ENCODE assay signal across 16 cellular contexts in the genomic region with DNA sequence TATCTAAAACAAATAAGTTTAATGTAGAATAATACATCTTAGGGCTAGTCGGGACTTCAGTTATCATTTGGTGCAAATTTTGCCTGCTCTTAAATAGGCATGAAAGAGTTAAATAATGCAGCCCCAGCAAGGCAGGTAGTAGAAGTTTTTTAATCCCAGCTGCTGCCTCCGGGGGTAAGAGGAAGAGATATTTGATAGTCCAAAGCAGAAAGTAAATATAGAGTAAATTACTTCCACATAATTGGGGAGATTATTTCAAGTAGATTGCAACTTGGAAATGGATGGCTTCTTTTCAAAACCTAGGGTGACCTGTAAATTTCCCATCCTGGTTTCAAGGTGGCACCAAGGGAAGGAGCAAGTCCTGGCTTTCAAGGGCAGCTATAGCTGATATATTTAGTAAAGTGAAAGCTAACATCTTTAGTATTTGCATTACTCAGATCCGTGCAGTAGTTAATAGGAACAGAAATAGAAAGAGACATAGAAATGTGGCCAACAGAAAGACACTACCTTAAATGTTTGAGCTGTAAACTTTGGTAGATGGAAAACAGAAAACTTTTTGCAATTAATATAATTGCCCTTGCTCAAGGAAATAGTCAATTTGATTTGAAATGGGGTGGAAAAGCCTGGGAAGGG.
DNase-seq lines count a peak whose midpoint lies in the region; ATAC-seq and TF ChIP-seq lines count a peak whose summit lies in the region.
"Had no signal": no experiment of that assay in that cellular context is flagged by ENCODE, and none has a peak within 500 bp of the region (broad histone marks: within the 10 kb centered on the region; RNA-seq: fewer than 3 reads in every experiment).

No MANE protein-coding gene starts in this region.

- no peaks in the 10 kb centered on the region for H3K4me1 Mint-ChIP-seq in endothelial cell (ENCODE audit: unreplicated experiment)
- H3K4me1 Mint-ChIP-seq: activated naive CD4-positive, alpha-beta T cell treated with anti-CD3 and anti-CD28 coated beads, Interleukin-2, amount 50 U/mL, for 24 hours had no signal

- no peak overlapping the region for H3K27ac ChIP-seq in substantia nigra (ENCODE audit: low read depth, low read length, poor library complexity, severe bottlenecking)

- no peak overlapping the region for H3K4me3 Mint-ChIP-seq in endothelial cell (ENCODE audit: unreplicated experiment)
- H3K4me3 Mint-ChIP-seq: activated CD8-positive, alpha-beta T cell treated with anti-CD3 and anti-CD28 coated beads for 36 hours; activated naive CD4-positive, alpha-beta T cell treated with anti-CD3 and anti-CD28 coated beads, Interleukin-2, amount 50 U/mL, for 24 hours; CD4-positive, alpha-beta memory T cell; T-helper 17 cell; type B pancreatic cell had no signal

- H3K36me3 Mint-ChIP-seq in endothelial cell (ENCODE audit: low read depth, unreplicated experiment), result no peaks in the 10 kb centered on the region
- H3K36me3 Mint-ChIP-seq: activated naive CD4-positive, alpha-beta T cell treated with anti-CD3 and anti-CD28 coated beads, Interleukin-2, amount 50 U/mL, for 24 hours; type B pancreatic cell had no signal

- no peak for TF ChIP-seq CTCF in endothelial cell (IDR thresholded peaks at IDR 0.05; ENCODE audit: unreplicated experiment)

- H3K27me3 Mint-ChIP-seq in endothelial cell (ENCODE audit: unreplicated experiment), result no peaks in the 10 kb centered on the region
- H3K27me3 Mint-ChIP-seq: type B pancreatic cell had no signal

- no peak overlapping the region for H3K27ac Mint-ChIP-seq in endothelial cell (ENCODE audit: unreplicated experiment)
- H3K27ac Mint-ChIP-seq: activated CD8-positive, alpha-beta T cell treated with anti-CD3 and anti-CD28 coated beads for 36 hours; activated naive CD4-positive, alpha-beta T cell treated with anti-CD3 and anti-CD28 coated beads, Interleukin-2, amount 50 U/mL, for 24 hours; CD4-positive, alpha-beta memory T cell; type B pancreatic cell had no signal

- intact Hi-C loops in Right ventricle myocardium inferior (cut with DNase I), result no loop called here

- DNase-seq in NCI-H510A (lab: John Stamatoyannopoulos, UW) (peak; percentile 0), substantia nigra (lab: John Stamatoyannopoulos, UW) (no peak), Right ventricle myocardium inferior (ENCODE audit: missing footprints) (no peak), endothelial cell (ENCODE audit: low spot score) (no peak)
- DNase-seq in stimulated activated CD4-positive, alpha-beta T cell treated with anti-CD3 and anti-CD28 coated beads, Interleukin-4, amount 100 ng/mL, for 24 hours, result no peak
- DNase-seq: activated CD8-positive, alpha-beta T cell treated with anti-CD3 and anti-CD28 coated beads for 36 hours; CD4-positive, alpha-beta memory T cell; islet precursor cell; NCI-H82; T-helper 17 cell had no signal

- ATAC-seq in GM18868 (IDR thresholded peaks at IDR 0.05; ENCODE audit: unreplicated experiment) (peak; percentile 88), GM21526 (IDR thresholded peaks at IDR 0.05; ENCODE audit: low FRiP score, unreplicated experiment) (peak; percentile 84), HG03066 (IDR thresholded peaks at IDR 0.05; ENCODE audit: low read depth, unreplicated experiment) (peak; percentile 91), Right ventricle myocardium inferior (no peak)
- ATAC-seq: activated CD8-positive, alpha-beta T cell treated with anti-CD3 and anti-CD28 coated beads for 36 hours; sciatic nerve; T-helper 17 cell had no signal

- H3K9me3 Mint-ChIP-seq in endothelial cell (ENCODE audit: unreplicated experiment), result no peaks in the 10 kb centered on the region
- H3K9me3 Mint-ChIP-seq: activated CD8-positive, alpha-beta T cell treated with anti-CD3 and anti-CD28 coated beads for 36 hours; activated naive CD4-positive, alpha-beta T cell treated with anti-CD3 and anti-CD28 coated beads, Interleukin-2, amount 50 U/mL, for 24 hours had no signal
